ENCODE assay signal across 8 cellular contexts in genomic region chr5:132425009-132425937, GRCh38. TPM values are rescaled to one million over a fixed set of nuclear protein-coding genes. Genes with fewer than 3 reads are reported as not detected.
DNase-seq lines count a peak whose midpoint lies in the region; ATAC-seq and TF ChIP-seq lines count a peak whose summit lies in the region.

No MANE protein-coding gene starts in this region.

- POLR2A ChIA-PET in AG04449 (lab: Yijun Ruan, JAX), result interaction anchor here (0.5 to 2.7 kb wide), 10 partner anchors 9 to 221 kb away, joined by 3 to 26 read pairs (median 4); partner anchors contain the start of genes IRF1 and SLC22A4

- peak overlapping the region; percentile 70 for H3K4me2 ChIP-seq in smooth muscle cell

- CTCF ChIA-PET in AG04449 (lab: Yijun Ruan, JAX), result interaction anchor here (0.9 to 8.2 kb wide), 16 partner anchors 9 to 395 kb away, joined by 3 to 109 read pairs (median 4); partner anchors contain the start of gene IRF1

- H3K27me3 ChIP-seq in smooth muscle cell (ENCODE audit: low read depth), result no peaks in the 10 kb centered on the region

- H3K27ac ChIP-seq in epithelial cell of prostate (peak overlapping the region; percentile 91), smooth muscle cell (ENCODE audit: low read depth) (peak overlapping the region; percentile 99)

- DNase-seq in AG04449 (ENCODE audit: low read depth, low spot score), result peak; percentile 71
- peak; percentile 68 to 79 for DNase-seq in activated CD4-positive, alpha-beta T cell treated with anti-CD3 and anti-CD28 coated beads, Interleukin-2, amount 50 U/mL, for 48 hours
- DNase-seq in epithelial cell of prostate (ENCODE audit: low read depth, low spot score), result peak; percentile 88
- no peak for DNase-seq in smooth muscle cell (lab: John Stamatoyannopoulos, UW; ENCODE audit: unreplicated experiment)
- DNase-seq in globus pallidus (ENCODE audit: low spot score), result no peak
- no peak for DNase-seq in GF-D8 (lab: John Stamatoyannopoulos, UW)

- H3K4me3 ChIP-seq in AG04449 (ENCODE audit: low read depth, low read length) (no peak overlapping the region), smooth muscle cell (no peak overlapping the region)

- H3K36me3 ChIP-seq in smooth muscle cell (ENCODE audit: low read depth), result no peaks in the 10 kb centered on the region

- no peaks in the 10 kb centered on the region for H3K9me3 ChIP-seq in smooth muscle cell (replicated peaks; ENCODE audit: low read depth)

- no peaks in the 10 kb centered on the region for H4K20me1 ChIP-seq in smooth muscle cell (ENCODE audit: low read depth)

- WGBS in smooth muscle cell (ENCODE audit: low lambda C conversion rate), result 47% methylated on average over 8 of the region's 8 CpGs

- peak overlapping the region; percentile 92 for H3K9ac ChIP-seq in smooth muscle cell (ENCODE audit: low read depth)

- peaks cover 15% of the 10 kb centered on the region for H3F3A ChIP-seq in smooth muscle cell (ENCODE audit: low read depth)

- H2AFZ ChIP-seq in smooth muscle cell (ENCODE audit: low read depth), result no peak overlapping the region

- H3K79me2 ChIP-seq in smooth muscle cell (ENCODE audit: low read depth), result no peaks in the 10 kb centered on the region

- ATAC-seq in GM19395 (IDR thresholded peaks at IDR 0.05; ENCODE audit: unreplicated experiment) (peak; percentile 56), HG03571 (IDR thresholded peaks at IDR 0.05; ENCODE audit: unreplicated experiment) (peak; percentile 35)

- peaks cover 20% of the 10 kb centered on the region for H3K4me1 ChIP-seq in smooth muscle cell (ENCODE audit: low read depth)

- no peak for TF ChIP-seq CTCF in AG04449 (IDR thresholded peaks at IDR 0.05; ENCODE audit: insufficient read depth, low read length, missing control alignments)
- no peak for TF ChIP-seq CTCF in smooth muscle cell (IDR thresholded peaks at IDR 0.05; ENCODE audit: borderline replicate concordance, insufficient read depth, poor library complexity, severe bottlenecking)

RNA-seq across cellular contexts. Expression of gene SLC22A5, which starts 55.8 kb away (rescaled TPM):
- 2.8 and 4.6 TPM in 2 replicates for total RNA-seq in smooth muscle cell
- 1.5 and 3.8 TPM in 2 replicates for polyA plus RNA-seq in smooth muscle cell

Comparison
In these comparisons a context has a peak if more than half of its experiments do, and no peak if none do; other contexts are left out.
1. DNase-seq: peak in AG04449 (single experiment), activated CD4-positive, alpha-beta T cell treated with anti-CD3 and anti-CD28 coated beads, Interleukin-2, amount 50 U/mL, for 48 hours (2 of 2) and epithelial cell of prostate (single experiment); none in smooth muscle cell (single experiment), globus pallidus (single experiment) and GF-D8 (single experiment).